8 cellular contexts compared by ENCODE assay signal in the genomic region with DNA sequence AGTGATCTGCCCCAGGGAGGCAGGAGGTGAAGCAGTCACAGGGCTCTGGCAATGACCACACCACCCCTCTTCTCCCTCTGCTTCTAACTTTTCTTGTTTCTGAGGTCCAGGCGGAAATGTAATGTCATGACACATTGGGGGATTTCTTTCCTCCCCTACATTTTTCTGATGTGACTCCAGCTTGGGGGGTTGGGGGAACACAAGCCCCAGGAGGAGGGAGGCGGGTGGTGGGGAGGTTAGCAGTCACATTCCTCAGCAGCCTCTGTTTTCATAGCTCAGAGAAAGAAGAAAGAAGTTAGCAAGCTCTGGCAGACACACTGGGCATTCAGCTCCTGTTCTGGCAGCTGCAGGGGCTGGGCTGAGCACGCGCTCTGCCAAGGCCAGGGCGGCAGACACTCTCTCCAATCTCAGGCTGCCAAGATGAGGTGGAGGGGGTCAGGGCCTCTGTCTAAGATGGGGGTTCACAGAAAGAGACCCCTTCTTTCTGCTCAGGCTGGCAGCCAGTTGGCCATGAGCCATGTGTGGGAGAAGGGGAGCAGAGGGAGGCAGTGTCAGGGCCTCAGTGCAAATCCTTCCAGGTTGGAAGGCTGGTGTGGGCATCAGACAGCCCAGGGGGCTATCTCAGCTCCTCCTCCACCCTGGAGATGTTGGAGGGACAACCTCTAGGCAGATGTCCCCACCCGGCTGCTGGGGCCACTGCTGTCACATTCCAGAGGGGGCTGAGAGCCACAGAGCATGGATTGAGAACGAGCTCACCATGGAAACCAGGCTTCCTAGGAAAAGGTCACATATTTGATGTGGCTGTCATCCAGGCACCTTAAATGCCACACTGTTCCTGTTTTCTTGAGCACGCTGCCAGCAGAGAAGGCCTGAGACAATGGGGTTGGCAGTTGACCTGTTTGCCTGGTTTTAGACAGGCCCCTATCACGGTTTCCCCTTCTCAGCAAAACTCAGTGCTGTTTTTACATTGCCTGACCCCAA. TPM values are rescaled to one million over a fixed set of nuclear protein-coding genes. Genes with fewer than 3 reads are reported as not detected.
DNase-seq lines count a peak whose midpoint lies in the region; ATAC-seq and TF ChIP-seq lines count a peak whose summit lies in the region.

No MANE protein-coding gene starts in this region.

- ATAC-seq in HG02870 (IDR thresholded peaks at IDR 0.05; ENCODE audit: unreplicated experiment) (no peak), GM18505 (IDR thresholded peaks at IDR 0.05; ENCODE audit: unreplicated experiment) (no peak)
- ATAC-seq in stimulated activated naive CD8-positive, alpha-beta T cell treated with anti-CD3 and anti-CD28 coated beads, Interleukin-15, Interleukin-2, amounts not matched to agents 100 U/mL and 50 U/mL, for 24 hours: no peak

- H3K4me1 ChIP-seq in skeletal muscle tissue (ENCODE audit: control insufficient read depth in 3 of 3, insufficient read depth in 3 of 3, low read length in 3 of 3): peaks cover 32 to 34% (median 32%) of the 10 kb centered on the region in 3 donors

- no peak for TF ChIP-seq POLR2A in GM18505 (IDR thresholded peaks at IDR 0.05; ENCODE audit: borderline replicate concordance, extremely low read depth, insufficient read depth, insufficient read length)

- H3K4me3 ChIP-seq in skeletal muscle tissue (ENCODE audit: low read length in 3 of 3): peak overlapping the region in 1 of 3 donors; percentile 6

- no peaks in the 10 kb centered on the region for H3K9me3 ChIP-seq in skeletal muscle tissue (ENCODE audit: control insufficient read depth in 3 of 3, low read length in 3 of 3)

- no peaks in the 10 kb centered on the region for H3K36me3 ChIP-seq in skeletal muscle tissue (ENCODE audit: control insufficient read depth in 3 of 3, insufficient read depth in 3 of 3, low read length in 3 of 3)

- peak overlapping the region in 2 of 3 donors; percentile 20 to 64 for H3K9ac ChIP-seq in skeletal muscle tissue (ENCODE audit: low read depth in 1 of 3, low read length in 3 of 3)

- H3K27me3 ChIP-seq in skeletal muscle tissue (ENCODE audit: control insufficient read depth in 3 of 3, insufficient read depth in 3 of 3, low read length in 3 of 3): no peaks in the 10 kb centered on the region

- peak overlapping the region; percentile 2 for H3K27ac ChIP-seq in skeletal muscle tissue (ENCODE audit: low read depth, low read length)

- DNase-seq in HCEC 1CT: peak; percentile 95
- peak; percentile 97 for DNase-seq in amniotic epithelial cell (ENCODE audit: low read depth)
- DNase-seq in hypothalamus (lab: John Stamatoyannopoulos, UW): peak in 40 of 51 donors; percentile 12 to 76 (median 42)
- DNase-seq in stimulated activated CD4-positive, alpha-beta T cell treated with anti-CD3 and anti-CD28 coated beads, Interleukin-4, amount 100 ng/mL, for 4 hours: no peak
- DNase-seq in stimulated activated naive CD8-positive, alpha-beta T cell treated with anti-CD3 and anti-CD28 coated beads, Interleukin-15, Interleukin-2, amounts not matched to agents 100 U/mL and 50 U/mL, for 24 hours: no peak

RNA-seq across cellular contexts. Expression of a gene that starts 20.1 kb away (rescaled TPM):
- total RNA-seq in skeletal muscle tissue: 34.4 TPM

RNA-seq across cellular contexts. Expression of a gene that starts 23.4 kb away (rescaled TPM):
- 11.0 TPM for total RNA-seq in skeletal muscle tissue

RNA-seq across cellular contexts. Expression of a gene that starts 37.0 kb away (rescaled TPM):
- total RNA-seq in skeletal muscle tissue: not detected

Comparison
In these comparisons a context has a peak if more than half of its experiments do, and no peak if none do; other contexts are left out.
1. DNase-seq: peak in HCEC 1CT (single experiment), amniotic epithelial cell (single experiment) and hypothalamus (40 of 51); none in stimulated activated CD4-positive, alpha-beta T cell treated with anti-CD3 and anti-CD28 coated beads, Interleukin-4, amount 100 ng/mL, for 4 hours (0 of 2) and stimulated activated naive CD8-positive, alpha-beta T cell treated with anti-CD3 and anti-CD28 coated beads, Interleukin-15, Interleukin-2, amounts not matched to agents 100 U/mL and 50 U/mL, for 24 hours (single experiment).